2 cellular contexts compared by ENCODE assay signal in genomic region chrX:12975670-12975965, GRCh38.
TF ChIP-seq lines count a peak whose summit lies in the region.

No MANE protein-coding gene starts in this region.

TF ChIP-seq in SK-N-SH, 30 proteins besides CTCF, POLR2A, EP300 and RAD21 (continued from another document):
- TF ChIP-seq REST (IDR thresholded peaks at IDR 0.05; ENCODE audit: low read depth, low read length) = no peak

TF ChIP-seq in SK-N-SH treated with all-trans-retinoic acid at 6 μM for 48 hours, 23 proteins besides CTCF, POLR2A, EP300 and RAD21 (continued from another document):
- TF ChIP-seq, protein P1, sequence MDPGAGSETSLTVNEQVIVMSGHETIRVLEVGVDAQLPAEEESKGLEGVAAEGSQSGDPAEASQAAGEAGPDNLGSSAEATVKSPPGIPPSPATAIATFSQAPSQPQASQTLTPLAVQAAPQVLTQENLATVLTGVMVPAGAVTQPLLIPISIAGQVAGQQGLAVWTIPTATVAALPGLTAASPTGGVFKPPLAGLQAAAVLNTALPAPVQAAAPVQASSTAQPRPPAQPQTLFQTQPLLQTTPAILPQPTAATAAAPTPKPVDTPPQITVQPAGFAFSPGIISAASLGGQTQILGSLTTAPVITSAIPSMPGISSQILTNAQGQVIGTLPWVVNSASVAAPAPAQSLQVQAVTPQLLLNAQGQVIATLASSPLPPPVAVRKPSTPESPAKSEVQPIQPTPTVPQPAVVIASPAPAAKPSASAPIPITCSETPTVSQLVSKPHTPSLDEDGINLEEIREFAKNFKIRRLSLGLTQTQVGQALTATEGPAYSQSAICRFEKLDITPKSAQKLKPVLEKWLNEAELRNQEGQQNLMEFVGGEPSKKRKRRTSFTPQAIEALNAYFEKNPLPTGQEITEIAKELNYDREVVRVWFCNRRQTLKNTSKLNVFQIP (CRISPR knock-in tag; IDR thresholded peaks at IDR 0.05; ENCODE audit: borderline replicate concordance, low read depth) = no peak
